In the genomic region with DNA sequence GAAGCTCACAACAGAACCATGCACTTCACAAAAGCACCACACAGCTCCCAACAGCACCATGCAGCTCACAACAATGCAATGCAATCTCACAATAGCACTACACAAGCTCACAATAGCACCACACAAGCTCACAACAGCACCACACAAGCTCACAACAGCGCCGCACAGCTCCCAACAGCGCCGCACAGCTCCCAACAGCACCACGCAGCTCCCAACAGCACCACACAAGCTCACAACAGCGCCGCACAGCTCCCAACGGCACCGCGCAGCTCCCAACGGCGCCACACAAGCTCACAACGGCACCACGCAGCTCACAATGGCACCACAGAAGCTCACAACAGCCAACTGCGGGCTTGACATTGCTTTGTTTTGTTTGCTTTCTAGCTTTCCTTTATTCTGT, we compare ENCODE assay signal across 18 cellular contexts.
DNase-seq lines count a peak whose midpoint lies in the region; ATAC-seq and TF ChIP-seq lines count a peak whose summit lies in the region.
"Had no signal": no experiment of that assay in that cellular context is flagged by ENCODE, and none has a peak within 500 bp of the region (broad histone marks: within the 10 kb centered on the region; RNA-seq: fewer than 3 reads in every experiment).

No MANE protein-coding gene starts in this region.

- H3K27ac Mint-ChIP-seq in activated CD4-positive, alpha-beta T cell treated with anti-CD3 and anti-CD28 coated beads, Interleukin-2, amount 10 ng/mL, durations not matched to agents 7 days and 5 days, result peak overlapping the region; percentile 69
- peak overlapping the region; percentile 68 for H3K27ac Mint-ChIP-seq in nephron progenitor cell
- H3K27ac Mint-ChIP-seq in glutamatergic neuron (ENCODE audit: unreplicated experiment), result no peak overlapping the region
- H3K27ac Mint-ChIP-seq: GM23338 had no signal

- H3K27me3 ChIP-seq in BLaER1, result no peaks in the 10 kb centered on the region
- H3K27me3 ChIP-seq in dorsolateral prefrontal cortex, result no peaks in the 10 kb centered on the region

- H3K9ac ChIP-seq in BLaER1, result no peak overlapping the region

- no peak overlapping the region for H3K4me3 Mint-ChIP-seq in activated CD4-positive, alpha-beta T cell treated with anti-CD3 and anti-CD28 coated beads, Interleukin-2, amount 10 ng/mL, durations not matched to agents 7 days and 5 days
- H3K4me3 Mint-ChIP-seq in nephron progenitor cell, result no peak overlapping the region
- no peak overlapping the region for H3K4me3 Mint-ChIP-seq in glutamatergic neuron (ENCODE audit: unreplicated experiment)
- H3K4me3 Mint-ChIP-seq: GM23338 had no signal

- peaks cover 5% of the 10 kb centered on the region for H3K27me3 Mint-ChIP-seq in activated CD4-positive, alpha-beta T cell treated with anti-CD3 and anti-CD28 coated beads, Interleukin-2, amount 10 ng/mL, durations not matched to agents 7 days and 5 days
- H3K27me3 Mint-ChIP-seq in nephron progenitor cell (ENCODE audit: low read depth, poor library complexity) (peaks cover 14% of the 10 kb centered on the region), glutamatergic neuron (ENCODE audit: unreplicated experiment) (peaks cover 2% of the 10 kb centered on the region)

- peaks cover 2% of the 10 kb centered on the region for H3K36me3 Mint-ChIP-seq in activated CD4-positive, alpha-beta T cell treated with anti-CD3 and anti-CD28 coated beads, Interleukin-2, amount 10 ng/mL, durations not matched to agents 7 days and 5 days (ENCODE audit: low read depth)
- H3K36me3 Mint-ChIP-seq in nephron progenitor cell (ENCODE audit: low read depth) (no peaks in the 10 kb centered on the region), glutamatergic neuron (ENCODE audit: unreplicated experiment) (no peaks in the 10 kb centered on the region)

- peaks cover 33% of the 10 kb centered on the region for H3K4me1 Mint-ChIP-seq in activated CD4-positive, alpha-beta T cell treated with anti-CD3 and anti-CD28 coated beads, Interleukin-2, amount 10 ng/mL, durations not matched to agents 7 days and 5 days
- H3K4me1 Mint-ChIP-seq in nephron progenitor cell (peaks cover 60% of the 10 kb centered on the region), glutamatergic neuron (ENCODE audit: low read depth, unreplicated experiment) (peaks cover 19% of the 10 kb centered on the region)

- H3K27ac ChIP-seq in BLaER1, result no peak overlapping the region
- no peak overlapping the region for H3K27ac ChIP-seq in dorsolateral prefrontal cortex
- H3K27ac ChIP-seq: C4-2B had no signal

- H3K4me2 ChIP-seq in BLaER1, result peak overlapping the region; percentile 99
- H3K4me2 ChIP-seq: GM23338 had no signal

- DNase-seq in activated CD4-positive, alpha-beta T cell treated with anti-CD3 and anti-CD28 coated beads, Interleukin-2, amount 10 ng/mL, durations not matched to agents 7 days and 5 days, result no peak
- DNase-seq in activated CD4-positive, alpha-beta T cell treated with anti-CD3 and anti-CD28 coated beads for 4 hours, result no peak
- DNase-seq in dorsolateral prefrontal cortex (peak in 6 of 10 donors; percentile 11 to 41 (median 17)), nephron progenitor cell (no peak), glutamatergic neuron (no peak), NCI-H2029 (lab: John Stamatoyannopoulos, UW) (no peak)
- DNase-seq: 8988T, DMS 273 treated with DMSO at 0.1 percent for 48 hours, GDM1, NCI-H1436 treated with DMSO at 0.1 percent for 48 hours, NCI-H2081 treated with DMSO at 0.1 percent for 48 hours, NCI-H510A treated with DMSO at 0.1 percent for 48 hours had no signal

- POLR2A ChIA-PET in activated CD4-positive, alpha-beta T cell treated with anti-CD3 and anti-CD28 coated beads, Interleukin-2, amount 10 ng/mL, durations not matched to agents 7 days and 5 days (lab: Charles Lee), result no interaction called here

- H3K36me3 ChIP-seq in BLaER1, result no peaks in the 10 kb centered on the region

- no peak for ATAC-seq in GM21447 (IDR thresholded peaks at IDR 0.05; ENCODE audit: unreplicated experiment)
- ATAC-seq: GM12878, K562 had no signal

- intact Hi-C loops in dorsolateral prefrontal cortex (cut with DNase I), result no loop called here

- H3K4me3 ChIP-seq in BLaER1 (no peak overlapping the region), dorsolateral prefrontal cortex (no peak overlapping the region)
- H3K4me3 ChIP-seq: GM12878, GM23338, K562 had no signal

- peaks cover 16% of the 10 kb centered on the region for H4K20me1 ChIP-seq in BLaER1

- CTCF ChIA-PET in activated CD4-positive, alpha-beta T cell treated with anti-CD3 and anti-CD28 coated beads, Interleukin-2, amount 10 ng/mL, durations not matched to agents 7 days and 5 days (lab: Charles Lee), result no interaction called here

- no peaks in the 10 kb centered on the region for H3K9me3 Mint-ChIP-seq in activated CD4-positive, alpha-beta T cell treated with anti-CD3 and anti-CD28 coated beads, Interleukin-2, amount 10 ng/mL, durations not matched to agents 7 days and 5 days
- H3K9me3 Mint-ChIP-seq in nephron progenitor cell, result no peaks in the 10 kb centered on the region
- H3K9me3 Mint-ChIP-seq in glutamatergic neuron (ENCODE audit: unreplicated experiment), result peaks cover 3% of the 10 kb centered on the region
- H3K9me3 Mint-ChIP-seq: GM23338 had no signal

- no peaks in the 10 kb centered on the region for H3K9me3 ChIP-seq in BLaER1

- peaks cover 91% of the 10 kb centered on the region for H3K4me1 ChIP-seq in BLaER1

- TF ChIP-seq CTCF in dorsolateral prefrontal cortex (IDR thresholded peaks at IDR 0.05 in 54 of 56, conservative IDR thresholded peaks at IDR 0.05 in 2 of 56; ENCODE audit: low read depth in 1 of 56, partially characterized antibody in 56 of 56) (no peak), nephron progenitor cell (IDR thresholded peaks at IDR 0.05) (no peak), glutamatergic neuron (IDR thresholded peaks at IDR 0.05; ENCODE audit: partially characterized antibody, unreplicated experiment) (no peak)

Comparison
In these comparisons a context has a peak if more than half of its experiments do, and no peak if none do; other contexts are left out.
1. DNase-seq: peak in dorsolateral prefrontal cortex (6 of 10); none in activated CD4-positive, alpha-beta T cell treated with anti-CD3 and anti-CD28 coated beads, Interleukin-2, amount 10 ng/mL, durations not matched to agents 7 days and 5 days (single experiment), activated CD4-positive, alpha-beta T cell treated with anti-CD3 and anti-CD28 coated beads for 4 hours (0 of 2), nephron progenitor cell (single experiment), glutamatergic neuron (single experiment) and NCI-H2029 (single experiment).